ENCODE assay signal across 1 cellular context in genomic region chr22:30878516-30879365, GRCh38.
TF ChIP-seq lines count a peak whose summit lies in the region.

No MANE protein-coding gene starts in this region.

TF ChIP-seq in HepG2, 621 proteins besides CTCF, POLR2A, EP300 and RAD21 (continued from another document and continues in another):
- peak; percentile 38; the same call in 1 of the 2 replicates for TF ChIP-seq ZNF687 (CRISPR knock-in tag; IDR thresholded peaks at IDR 0.05)
- TF ChIP-seq TOE1 (CRISPR knock-in tag; IDR thresholded peaks at IDR 0.05): no peak
- TF ChIP-seq TFAP4 (IDR thresholded peaks at IDR 0.05; ENCODE audit: borderline replicate concordance, low read depth): peak; percentile 37; the same call in 1 of the 2 replicates
- no peak for TF ChIP-seq TOPORS (CRISPR knock-in tag; IDR thresholded peaks at IDR 0.05)
- TF ChIP-seq ZMAT3 (CRISPR knock-in tag; conservative IDR thresholded peaks at IDR 0.05): no peak
- TF ChIP-seq PATZ1 (CRISPR knock-in tag; IDR thresholded peaks at IDR 0.05): peak; percentile 49; the same call in 1 of the 2 replicates
- TF ChIP-seq HNRNPL (IDR thresholded peaks at IDR 0.05; ENCODE audit: low read depth, low read length): 0 out of 2 replicates have a peak, but pooled peaks have one; percentile 62
- no peak for TF ChIP-seq ZNF101 (CRISPR knock-in tag; IDR thresholded peaks at IDR 0.05; ENCODE audit: borderline replicate concordance, low read depth)
- TF ChIP-seq USF2 (IDR thresholded peaks at IDR 0.05; ENCODE audit: low read depth, low read length): peak; percentile 63; the same call in 1 of the 2 replicates
- peak; percentile 89; the same call in 1 of the 2 replicates for TF ChIP-seq USF2 (CRISPR knock-in tag; IDR thresholded peaks at IDR 0.05; ENCODE audit: borderline replicate concordance)
- no peak for TF ChIP-seq PTBP1 (IDR thresholded peaks at IDR 0.05; ENCODE audit: low read depth, low read length, poor library complexity, severe bottlenecking)
- TF ChIP-seq ZSCAN25 (CRISPR knock-in tag; IDR thresholded peaks at IDR 0.05): peak; percentile 95
- peak; percentile 53 for TF ChIP-seq ZFX (CRISPR knock-in tag; IDR thresholded peaks at IDR 0.05; ENCODE audit: low read depth)
- no peak for TF ChIP-seq NRL (CRISPR knock-in tag; IDR thresholded peaks at IDR 0.05; ENCODE audit: borderline replicate concordance)
- TF ChIP-seq ZNF232 (CRISPR knock-in tag; IDR thresholded peaks at IDR 0.05; ENCODE audit: borderline replicate concordance): no peak
- TF ChIP-seq ZUFSP (CRISPR knock-in tag; IDR thresholded peaks at IDR 0.05; ENCODE audit: borderline replicate concordance): no peak
- 0 out of 2 replicates have a peak, but pooled peaks have one; percentile 41 for TF ChIP-seq ZBTB7B (CRISPR knock-in tag; IDR thresholded peaks at IDR 0.05)
- no peak for TF ChIP-seq RFXAP (CRISPR knock-in tag; IDR thresholded peaks at IDR 0.05; ENCODE audit: borderline replicate concordance)
- TF ChIP-seq, protein P1, sequence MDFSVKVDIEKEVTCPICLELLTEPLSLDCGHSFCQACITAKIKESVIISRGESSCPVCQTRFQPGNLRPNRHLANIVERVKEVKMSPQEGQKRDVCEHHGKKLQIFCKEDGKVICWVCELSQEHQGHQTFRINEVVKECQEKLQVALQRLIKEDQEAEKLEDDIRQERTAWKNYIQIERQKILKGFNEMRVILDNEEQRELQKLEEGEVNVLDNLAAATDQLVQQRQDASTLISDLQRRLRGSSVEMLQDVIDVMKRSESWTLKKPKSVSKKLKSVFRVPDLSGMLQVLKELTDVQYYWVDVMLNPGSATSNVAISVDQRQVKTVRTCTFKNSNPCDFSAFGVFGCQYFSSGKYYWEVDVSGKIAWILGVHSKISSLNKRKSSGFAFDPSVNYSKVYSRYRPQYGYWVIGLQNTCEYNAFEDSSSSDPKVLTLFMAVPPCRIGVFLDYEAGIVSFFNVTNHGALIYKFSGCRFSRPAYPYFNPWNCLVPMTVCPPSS (IDR thresholded peaks at IDR 0.05): no peak
- TF ChIP-seq SOX13 (IDR thresholded peaks at IDR 0.05): no peak
- TF ChIP-seq SOX13 (CRISPR knock-in tag; conservative IDR thresholded peaks at IDR 0.05 in 1 of 2, IDR thresholded peaks at IDR 0.05 in 1 of 2): no peak
- TF ChIP-seq ZNF3 (CRISPR knock-in tag; IDR thresholded peaks at IDR 0.05): no peak
- TF ChIP-seq, protein P2, sequence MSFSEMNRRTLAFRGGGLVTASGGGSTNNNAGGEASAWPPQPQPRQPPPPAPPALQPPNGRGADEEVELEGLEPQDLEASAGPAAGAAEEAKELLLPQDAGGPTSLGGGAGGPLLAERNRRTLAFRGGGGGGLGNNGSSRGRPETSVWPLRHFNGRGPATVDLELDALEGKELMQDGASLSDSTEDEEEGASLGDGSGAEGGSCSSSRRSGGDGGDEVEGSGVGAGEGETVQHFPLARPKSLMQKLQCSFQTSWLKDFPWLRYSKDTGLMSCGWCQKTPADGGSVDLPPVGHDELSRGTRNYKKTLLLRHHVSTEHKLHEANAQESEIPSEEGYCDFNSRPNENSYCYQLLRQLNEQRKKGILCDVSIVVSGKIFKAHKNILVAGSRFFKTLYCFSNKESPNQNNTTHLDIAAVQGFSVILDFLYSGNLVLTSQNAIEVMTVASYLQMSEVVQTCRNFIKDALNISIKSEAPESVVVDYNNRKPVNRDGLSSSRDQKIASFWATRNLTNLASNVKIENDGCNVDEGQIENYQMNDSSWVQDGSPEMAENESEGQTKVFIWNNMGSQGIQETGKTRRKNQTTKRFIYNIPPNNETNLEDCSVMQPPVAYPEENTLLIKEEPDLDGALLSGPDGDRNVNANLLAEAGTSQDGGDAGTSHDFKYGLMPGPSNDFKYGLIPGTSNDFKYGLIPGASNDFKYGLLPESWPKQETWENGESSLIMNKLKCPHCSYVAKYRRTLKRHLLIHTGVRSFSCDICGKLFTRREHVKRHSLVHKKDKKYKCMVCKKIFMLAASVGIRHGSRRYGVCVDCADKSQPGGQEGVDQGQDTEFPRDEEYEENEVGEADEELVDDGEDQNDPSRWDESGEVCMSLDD (CRISPR knock-in tag; IDR thresholded peaks at IDR 0.05; ENCODE audit: borderline replicate concordance): no peak
- no peak for TF ChIP-seq ZBTB34 (CRISPR knock-in tag; IDR thresholded peaks at IDR 0.05)
- TF ChIP-seq ZNF24 (IDR thresholded peaks at IDR 0.05): no peak
- no peak for TF ChIP-seq THYN1 (CRISPR knock-in tag; IDR thresholded peaks at IDR 0.05; ENCODE audit: borderline replicate concordance, low read depth)
- no peak for TF ChIP-seq ZBTB39 (CRISPR knock-in tag; IDR thresholded peaks at IDR 0.05)
- TF ChIP-seq ZNF546 (CRISPR knock-in tag; conservative IDR thresholded peaks at IDR 0.05): no peak
- TF ChIP-seq, protein P3, sequence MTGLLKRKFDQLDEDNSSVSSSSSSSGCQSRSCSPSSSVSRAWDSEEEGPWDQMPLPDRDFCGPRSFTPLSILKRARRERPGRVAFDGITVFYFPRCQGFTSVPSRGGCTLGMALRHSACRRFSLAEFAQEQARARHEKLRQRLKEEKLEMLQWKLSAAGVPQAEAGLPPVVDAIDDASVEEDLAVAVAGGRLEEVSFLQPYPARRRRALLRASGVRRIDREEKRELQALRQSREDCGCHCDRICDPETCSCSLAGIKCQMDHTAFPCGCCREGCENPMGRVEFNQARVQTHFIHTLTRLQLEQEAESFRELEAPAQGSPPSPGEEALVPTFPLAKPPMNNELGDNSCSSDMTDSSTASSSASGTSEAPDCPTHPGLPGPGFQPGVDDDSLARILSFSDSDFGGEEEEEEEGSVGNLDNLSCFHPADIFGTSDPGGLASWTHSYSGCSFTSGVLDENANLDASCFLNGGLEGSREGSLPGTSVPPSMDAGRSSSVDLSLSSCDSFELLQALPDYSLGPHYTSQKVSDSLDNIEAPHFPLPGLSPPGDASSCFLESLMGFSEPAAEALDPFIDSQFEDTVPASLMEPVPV (CRISPR knock-in tag; IDR thresholded peaks at IDR 0.05): no peak
- TF ChIP-seq HDAC6 (IDR thresholded peaks at IDR 0.05; ENCODE audit: low read depth, low read length): no peak
- TF ChIP-seq, protein P4, sequence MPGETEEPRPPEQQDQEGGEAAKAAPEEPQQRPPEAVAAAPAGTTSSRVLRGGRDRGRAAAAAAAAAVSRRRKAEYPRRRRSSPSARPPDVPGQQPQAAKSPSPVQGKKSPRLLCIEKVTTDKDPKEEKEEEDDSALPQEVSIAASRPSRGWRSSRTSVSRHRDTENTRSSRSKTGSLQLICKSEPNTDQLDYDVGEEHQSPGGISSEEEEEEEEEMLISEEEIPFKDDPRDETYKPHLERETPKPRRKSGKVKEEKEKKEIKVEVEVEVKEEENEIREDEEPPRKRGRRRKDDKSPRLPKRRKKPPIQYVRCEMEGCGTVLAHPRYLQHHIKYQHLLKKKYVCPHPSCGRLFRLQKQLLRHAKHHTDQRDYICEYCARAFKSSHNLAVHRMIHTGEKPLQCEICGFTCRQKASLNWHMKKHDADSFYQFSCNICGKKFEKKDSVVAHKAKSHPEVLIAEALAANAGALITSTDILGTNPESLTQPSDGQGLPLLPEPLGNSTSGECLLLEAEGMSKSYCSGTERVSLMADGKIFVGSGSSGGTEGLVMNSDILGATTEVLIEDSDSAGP (CRISPR knock-in tag; IDR thresholded peaks at IDR 0.05; ENCODE audit: borderline replicate concordance): peak; percentile 48; the same call in 1 of the 2 replicates
- TF ChIP-seq MEIS2 (CRISPR knock-in tag; IDR thresholded peaks at IDR 0.05): no peak
- 0 out of 2 replicates have a peak, but pooled peaks have one; percentile 16 for TF ChIP-seq GABPB1 (CRISPR knock-in tag; IDR thresholded peaks at IDR 0.05)
